In the genomic region with DNA sequence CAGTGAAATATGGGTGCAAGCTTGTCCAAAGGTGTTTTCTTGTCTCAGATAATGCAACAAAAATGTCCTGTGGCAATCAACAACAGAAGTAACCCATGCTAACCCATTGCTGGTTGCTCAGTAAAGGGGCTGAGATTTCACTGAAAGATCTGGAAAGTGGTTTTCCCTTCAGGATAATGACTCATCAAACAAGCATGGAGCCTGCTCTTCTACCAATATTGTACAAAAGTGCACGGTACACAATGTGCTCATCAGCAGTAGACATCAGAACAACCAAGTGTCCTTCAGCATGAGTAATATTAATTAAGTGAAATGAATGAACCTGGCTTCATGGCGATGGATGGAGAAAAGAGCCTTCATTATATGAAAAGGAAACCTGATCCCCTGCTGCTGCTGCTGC, we compare ENCODE assay signal across 14 cellular contexts.
A peak's percentile ranks its signal among the peaks of the same experiment; 100 is the strongest.
DNase-seq lines count a peak whose midpoint lies in the region; ATAC-seq, FAIRE-seq and TF ChIP-seq lines count a peak whose summit lies in the region.
"Had no signal": no experiment of that assay in that cellular context is flagged by ENCODE, and none has a peak within 500 bp of the region (broad histone marks: within the 10 kb centered on the region; RNA-seq: fewer than 3 reads in every experiment).

No MANE protein-coding gene starts in this region.

- H3K9me2 ChIP-seq in Karpas-422 (replicated peaks; ENCODE audit: insufficient read depth, low read length) = no peaks in the 10 kb centered on the region

- 0 out of 3 replicates have a peak, but pooled peaks cover 3% of the 10 kb centered on the region for H3K9me3 ChIP-seq in A549
- H3K9me3 ChIP-seq in Karpas-422 (ENCODE audit: low read length) = no peaks in the 10 kb centered on the region
- H3K9me3 ChIP-seq: ascending aorta, right lobe of liver had no signal

- ATAC-seq in A549 = peak in 1 of 2 experiments; percentile 49; a peak in 2 of 6 replicates
- ATAC-seq in left lobe of liver = no peak
- ATAC-seq: activated T-cell treated with anti-CD3 and anti-CD28 coated beads, Interleukin-2, amount 50 U/mL, for 72 hours; T-cell had no signal

- peak overlapping the region; percentile 53 to 55; a peak in 4 of 6 replicates for H3K27ac ChIP-seq in A549
- no peak overlapping the region for H3K27ac ChIP-seq in Karpas-422 (ENCODE audit: low read length)
- H3K27ac ChIP-seq: ascending aorta, right lobe of liver had no signal

- no peak overlapping the region for H2AFZ ChIP-seq in Karpas-422 (ENCODE audit: low read length)

- no peak for TF ChIP-seq POLR2A in A549 (IDR thresholded peaks at IDR 0.05; ENCODE audit: low read length)

- no peaks in the 10 kb centered on the region for H3K27me3 ChIP-seq in Karpas-422 (ENCODE audit: low read length)
- H3K27me3 ChIP-seq: ascending aorta, right lobe of liver, tibial nerve had no signal

- TF ChIP-seq EP300 in A549 (IDR thresholded peaks at IDR 0.05) = no peak

- no peaks in the 10 kb centered on the region for H3K36me3 ChIP-seq in Karpas-422 (ENCODE audit: insufficient read depth, low read length)
- H3K36me3 ChIP-seq: ascending aorta, right lobe of liver, tibial nerve had no signal

- H3K4me2 ChIP-seq in A549 (peak overlapping the region; percentile 20), Karpas-422 (ENCODE audit: low read depth, low read length, poor library complexity, severe bottlenecking) (no peak overlapping the region)

- no peak for TF ChIP-seq RAD21 in A549 (conservative IDR thresholded peaks at IDR 0.05 in 1 of 2, IDR thresholded peaks at IDR 0.05 in 1 of 2)

- CTCF ChIA-PET in A549 (lab: Yijun Ruan, JAX) = interaction anchor here (1.2 to 1.3 kb wide), 2 partner anchors 9 to 85 kb away, joined by 3 to 4 read pairs; no protein-coding TSS in a partner anchor

- H3K79me2 ChIP-seq in Karpas-422 (ENCODE audit: low read length) = no peaks in the 10 kb centered on the region

- H3K9ac ChIP-seq in Karpas-422 (ENCODE audit: low read length) = no peak overlapping the region

- WGBS in A549 (ENCODE audit: missing lambda C conversion rate) = 52% methylated on average over 2 of the region's 2 CpGs

- no peaks in the 10 kb centered on the region for H4K20me1 ChIP-seq in Karpas-422 (ENCODE audit: insufficient read depth, low read depth, low read length)

- no peak for DNase-seq in A549 (ENCODE audit: low read depth in 1 of 2, low spot score in 1 of 2)
- DNase-seq in NCI-H2029 treated with DMSO at 0.1 percent for 48 hours (lab: John Stamatoyannopoulos, UW) = peak; percentile 20
- DNase-seq in SW480 (ENCODE audit: low spot score) = peak; percentile 65
- DNase-seq in iris pigment epithelial cell (ENCODE audit: low read depth) = peak; percentile 84
- no peak for DNase-seq in Karpas-422
- no peak for DNase-seq in left lobe of liver (ENCODE audit: low spot score)
- DNase-seq in LoVo (ENCODE audit: low spot score) = no peak
- no peak for DNase-seq in NCI-H526 (lab: John Stamatoyannopoulos, UW)
- DNase-seq: activated CD4-positive, CD25-positive, alpha-beta regulatory T cell treated with anti-CD3 and anti-CD28 coated beads, Interleukin-2, amount 50 U/mL, for 72 hours; activated T-cell treated with anti-CD3 and anti-CD28 coated beads, Interleukin-2, amount 50 U/mL, for 72 hours; right lobe of liver; T-cell had no signal

- H3K4me1 ChIP-seq in A549 (peaks cover 26% of the 10 kb centered on the region), Karpas-422 (ENCODE audit: low read length) (no peaks in the 10 kb centered on the region)
- H3K4me1 ChIP-seq: ascending aorta, right lobe of liver had no signal

- no peak for FAIRE-seq in A549 (lab: Jason Lieb, UNC)

- H3K4me3 ChIP-seq in A549 = no peak overlapping the region
- no peak overlapping the region for H3K4me3 ChIP-seq in Karpas-422 (ENCODE audit: low read length)
- H3K4me3 ChIP-seq: ascending aorta, right lobe of liver, tibial nerve had no signal

- POLR2A ChIA-PET in A549 (lab: Yijun Ruan, JAX) = no interaction called here

- TF ChIP-seq CTCF in A549 (IDR thresholded peaks at IDR 0.05) = no peak

TF ChIP-seq in A549, 52 proteins besides CTCF, POLR2A, EP300 and RAD21:
- TF ChIP-seq KDM1A (IDR thresholded peaks at IDR 0.05; ENCODE audit: low read depth) (no peak), RFX5 (IDR thresholded peaks at IDR 0.05) (no peak), TP53 (CRISPR knock-in tag; IDR thresholded peaks at IDR 0.05) (no peak), FOSL2 (IDR thresholded peaks at IDR 0.05) (no peak), FOSL2 (CRISPR knock-in tag; IDR thresholded peaks at IDR 0.05) (peak; percentile 70)

Comparison
In these comparisons a context has a peak if more than half of its experiments do, and no peak if none do; other contexts are left out.
1. DNase-seq: peak in NCI-H2029 treated with DMSO at 0.1 percent for 48 hours (single experiment), SW480 (single experiment) and iris pigment epithelial cell (single experiment); none in A549 (0 of 2), Karpas-422 (single experiment), left lobe of liver (single experiment), LoVo (single experiment) and NCI-H526 (0 of 2).